In the genomic region with DNA sequence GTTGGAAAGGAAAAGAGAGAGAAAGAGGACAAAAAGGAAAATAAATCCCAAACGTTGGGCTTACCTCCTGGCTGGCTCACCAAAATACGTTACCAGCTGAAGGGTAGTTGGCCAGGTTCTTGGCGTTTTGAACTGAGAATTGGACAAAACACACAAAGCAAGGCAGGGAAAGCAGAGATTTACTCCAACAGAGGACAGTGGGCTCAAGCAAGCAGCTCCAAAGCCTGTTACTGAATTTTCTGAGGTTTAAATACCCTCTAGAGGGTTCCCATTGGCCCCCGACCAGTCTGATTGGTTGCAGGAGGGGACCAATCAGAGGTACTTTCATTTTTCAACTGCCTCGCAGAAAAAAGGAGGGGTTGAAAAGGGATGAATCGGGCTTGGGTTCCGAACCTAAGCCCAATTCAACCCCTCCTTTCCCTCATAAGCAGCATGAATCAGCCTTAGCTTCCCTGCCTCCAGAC, we compare ENCODE assay signal across 8 cellular contexts. TPM values are rescaled to one million over a fixed set of nuclear protein-coding genes. Genes with fewer than 3 reads are reported as not detected.
DNase-seq lines count a peak whose midpoint lies in the region; ATAC-seq and TF ChIP-seq lines count a peak whose summit lies in the region.

No MANE protein-coding gene starts in this region.

- DNase-seq in AG20443 (ENCODE audit: low spot score) (peak; percentile 53), LoVo (ENCODE audit: low spot score) (peak; percentile 61), WTC11 (ENCODE audit: low spot score) (no peak)
- DNase-seq in activated T-helper 2 cell treated with anti-CD3 and anti-CD28 coated beads, Interferon-gamma antibody, Interleukin-2, Interleukin-4, amounts not matched to agents 10 μg/mL and 5 μg/mL and 100 μg/mL, durations not matched to agents 14 hours and 24 hours and 36 hours (ENCODE audit: low spot score), result no peak
- no peak for DNase-seq in stimulated activated naive CD4-positive, alpha-beta T cell (lab: John Stamatoyannopoulos, UW)

- POLR2A ChIA-PET in WTC11 (lab: Charles Lee), result no interaction called here

- H3K27me3 Mint-ChIP-seq in activated T-helper 2 cell treated with anti-CD3 and anti-CD28 coated beads, Interferon-gamma antibody, Interleukin-2, Interleukin-4, amounts not matched to agents 10 μg/mL and 5 μg/mL and 100 μg/mL, durations not matched to agents 14 hours and 24 hours and 36 hours (ENCODE audit: low read depth), result no peaks in the 10 kb centered on the region
- peaks cover 9% of the 10 kb centered on the region for H3K27me3 Mint-ChIP-seq in WTC11 (ENCODE audit: low read depth)

- intact Hi-C loops in activated T-helper 2 cell treated with anti-CD3 and anti-CD28 coated beads, Interferon-gamma antibody, Interleukin-2, Interleukin-4, amounts not matched to agents 10 μg/mL and 5 μg/mL and 100 μg/mL, durations not matched to agents 14 hours and 24 hours and 36 hours (cut with micrococcal nuclease), result no loop called here

- H3K36me3 Mint-ChIP-seq in activated T-helper 2 cell treated with anti-CD3 and anti-CD28 coated beads, Interferon-gamma antibody, Interleukin-2, Interleukin-4, amounts not matched to agents 10 μg/mL and 5 μg/mL and 100 μg/mL, durations not matched to agents 14 hours and 24 hours and 36 hours (ENCODE audit: low read depth), result no peaks in the 10 kb centered on the region
- H3K36me3 Mint-ChIP-seq in WTC11, result no peaks in the 10 kb centered on the region

- no peaks in the 10 kb centered on the region for H3K9me3 ChIP-seq in mononuclear cell (ENCODE audit: low read depth, low read length)

- peak overlapping the region; percentile 2 for H3K4me3 ChIP-seq in mononuclear cell (ENCODE audit: low read length)

- H3K27me3 ChIP-seq in mononuclear cell (ENCODE audit: insufficient read depth, low read length), result no peaks in the 10 kb centered on the region

- CTCF ChIA-PET in WTC11 (lab: Charles Lee), result interaction anchor here (0.7 to 1.0 kb wide), 2 partner anchors 18 to 29 kb away, joined by 4 read pairs; no protein-coding TSS in a partner anchor

- no peaks in the 10 kb centered on the region for H3K9me3 Mint-ChIP-seq in activated T-helper 2 cell treated with anti-CD3 and anti-CD28 coated beads, Interferon-gamma antibody, Interleukin-2, Interleukin-4, amounts not matched to agents 10 μg/mL and 5 μg/mL and 100 μg/mL, durations not matched to agents 14 hours and 24 hours and 36 hours
- H3K9me3 Mint-ChIP-seq in WTC11, result peaks cover 7% of the 10 kb centered on the region; the same call in 1 of the 2 replicates

- H3K4me3 Mint-ChIP-seq in activated T-helper 2 cell treated with anti-CD3 and anti-CD28 coated beads, Interferon-gamma antibody, Interleukin-2, Interleukin-4, amounts not matched to agents 10 μg/mL and 5 μg/mL and 100 μg/mL, durations not matched to agents 14 hours and 24 hours and 36 hours (ENCODE audit: low read depth), result peak overlapping the region; percentile 70
- no peak overlapping the region for H3K4me3 Mint-ChIP-seq in WTC11

- no peak for TF ChIP-seq CTCF in WTC11 (IDR thresholded peaks at IDR 0.05)

- H3K27ac Mint-ChIP-seq in activated T-helper 2 cell treated with anti-CD3 and anti-CD28 coated beads, Interferon-gamma antibody, Interleukin-2, Interleukin-4, amounts not matched to agents 10 μg/mL and 5 μg/mL and 100 μg/mL, durations not matched to agents 14 hours and 24 hours and 36 hours, result peak overlapping the region; percentile 82
- no peak overlapping the region for H3K27ac Mint-ChIP-seq in WTC11

- peaks cover 21% of the 10 kb centered on the region for H3K4me1 Mint-ChIP-seq in activated T-helper 2 cell treated with anti-CD3 and anti-CD28 coated beads, Interferon-gamma antibody, Interleukin-2, Interleukin-4, amounts not matched to agents 10 μg/mL and 5 μg/mL and 100 μg/mL, durations not matched to agents 14 hours and 24 hours and 36 hours (ENCODE audit: low read depth)
- peaks cover 9% of the 10 kb centered on the region for H3K4me1 Mint-ChIP-seq in WTC11

- peaks cover 7% of the 10 kb centered on the region for H3K4me1 ChIP-seq in mononuclear cell (ENCODE audit: insufficient read depth, low read length)

- no peak for ATAC-seq in HG03039 (IDR thresholded peaks at IDR 0.05; ENCODE audit: unreplicated experiment)
- no peak for ATAC-seq in WTC11
- no peak for ATAC-seq in HG02759 (IDR thresholded peaks at IDR 0.05; ENCODE audit: unreplicated experiment)

TF ChIP-seq in WTC11, 78 proteins besides CTCF, POLR2A, EP300 and RAD21:
- no peak for TF ChIP-seq ZNF416 (CRISPR knock-in tag; IDR thresholded peaks at IDR 0.05)
- no peak for TF ChIP-seq ZNF317 (CRISPR knock-in tag; IDR thresholded peaks at IDR 0.05; ENCODE audit: borderline replicate concordance, low read depth)
- TF ChIP-seq, protein P1, sequence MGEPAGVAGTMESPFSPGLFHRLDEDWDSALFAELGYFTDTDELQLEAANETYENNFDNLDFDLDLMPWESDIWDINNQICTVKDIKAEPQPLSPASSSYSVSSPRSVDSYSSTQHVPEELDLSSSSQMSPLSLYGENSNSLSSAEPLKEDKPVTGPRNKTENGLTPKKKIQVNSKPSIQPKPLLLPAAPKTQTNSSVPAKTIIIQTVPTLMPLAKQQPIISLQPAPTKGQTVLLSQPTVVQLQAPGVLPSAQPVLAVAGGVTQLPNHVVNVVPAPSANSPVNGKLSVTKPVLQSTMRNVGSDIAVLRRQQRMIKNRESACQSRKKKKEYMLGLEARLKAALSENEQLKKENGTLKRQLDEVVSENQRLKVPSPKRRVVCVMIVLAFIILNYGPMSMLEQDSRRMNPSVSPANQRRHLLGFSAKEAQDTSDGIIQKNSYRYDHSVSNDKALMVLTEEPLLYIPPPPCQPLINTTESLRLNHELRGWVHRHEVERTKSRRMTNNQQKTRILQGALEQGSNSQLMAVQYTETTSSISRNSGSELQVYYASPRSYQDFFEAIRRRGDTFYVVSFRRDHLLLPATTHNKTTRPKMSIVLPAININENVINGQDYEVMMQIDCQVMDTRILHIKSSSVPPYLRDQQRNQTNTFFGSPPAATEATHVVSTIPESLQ (CRISPR knock-in tag; IDR thresholded peaks at IDR 0.05), result no peak
- no peak for TF ChIP-seq USF2 (CRISPR knock-in tag; IDR thresholded peaks at IDR 0.05)
- no peak for TF ChIP-seq JAZF1 (CRISPR knock-in tag; IDR thresholded peaks at IDR 0.05)
- no peak for TF ChIP-seq OVOL2 (CRISPR knock-in tag; IDR thresholded peaks at IDR 0.05; ENCODE audit: borderline replicate concordance)
- no peak for TF ChIP-seq MXD4 (CRISPR knock-in tag; IDR thresholded peaks at IDR 0.05; ENCODE audit: borderline replicate concordance)
- no peak for TF ChIP-seq ZNF121 (CRISPR knock-in tag; IDR thresholded peaks at IDR 0.05)
- TF ChIP-seq TEAD4 (CRISPR knock-in tag; IDR thresholded peaks at IDR 0.05), result no peak
- TF ChIP-seq, protein P2, sequence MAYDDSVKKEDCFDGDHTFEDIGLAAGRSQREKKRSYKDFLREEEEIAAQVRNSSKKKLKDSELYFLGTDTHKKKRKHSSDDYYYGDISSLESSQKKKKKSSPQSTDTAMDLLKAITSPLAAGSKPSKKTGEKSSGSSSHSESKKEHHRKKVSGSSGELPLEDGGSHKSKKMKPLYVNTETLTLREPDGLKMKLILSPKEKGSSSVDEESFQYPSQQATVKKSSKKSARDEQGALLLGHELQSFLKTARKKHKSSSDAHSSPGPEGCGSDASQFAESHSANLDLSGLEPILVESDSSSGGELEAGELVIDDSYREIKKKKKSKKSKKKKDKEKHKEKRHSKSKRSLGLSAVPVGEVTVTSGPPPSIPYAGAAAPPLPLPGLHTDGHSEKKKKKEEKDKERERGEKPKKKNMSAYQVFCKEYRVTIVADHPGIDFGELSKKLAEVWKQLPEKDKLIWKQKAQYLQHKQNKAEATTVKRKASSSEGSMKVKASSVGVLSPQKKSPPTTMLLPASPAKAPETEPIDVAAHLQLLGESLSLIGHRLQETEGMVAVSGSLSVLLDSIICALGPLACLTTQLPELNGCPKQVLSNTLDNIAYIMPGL (CRISPR knock-in tag; IDR thresholded peaks at IDR 0.05), result no peak
- TF ChIP-seq, protein P3, sequence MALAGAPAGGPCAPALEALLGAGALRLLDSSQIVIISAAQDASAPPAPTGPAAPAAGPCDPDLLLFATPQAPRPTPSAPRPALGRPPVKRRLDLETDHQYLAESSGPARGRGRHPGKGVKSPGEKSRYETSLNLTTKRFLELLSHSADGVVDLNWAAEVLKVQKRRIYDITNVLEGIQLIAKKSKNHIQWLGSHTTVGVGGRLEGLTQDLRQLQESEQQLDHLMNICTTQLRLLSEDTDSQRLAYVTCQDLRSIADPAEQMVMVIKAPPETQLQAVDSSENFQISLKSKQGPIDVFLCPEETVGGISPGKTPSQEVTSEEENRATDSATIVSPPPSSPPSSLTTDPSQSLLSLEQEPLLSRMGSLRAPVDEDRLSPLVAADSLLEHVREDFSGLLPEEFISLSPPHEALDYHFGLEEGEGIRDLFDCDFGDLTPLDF (CRISPR knock-in tag; IDR thresholded peaks at IDR 0.05), result no peak
- TF ChIP-seq, protein P4, sequence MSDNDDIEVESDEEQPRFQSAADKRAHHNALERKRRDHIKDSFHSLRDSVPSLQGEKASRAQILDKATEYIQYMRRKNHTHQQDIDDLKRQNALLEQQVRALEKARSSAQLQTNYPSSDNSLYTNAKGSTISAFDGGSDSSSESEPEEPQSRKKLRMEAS (CRISPR knock-in tag; IDR thresholded peaks at IDR 0.05), result no peak

RNA-seq across cellular contexts. Expression of gene ALOX12, which starts 55.6 kb away (rescaled TPM):
- total RNA-seq in activated T-helper 2 cell treated with anti-CD3 and anti-CD28 coated beads, Interferon-gamma antibody, Interleukin-2, Interleukin-4, amounts not matched to agents 10 μg/mL and 5 μg/mL and 100 μg/mL, durations not matched to agents 14 hours and 24 hours and 36 hours, result not detected in 2 replicates
- total RNA-seq in mononuclear cell (4.4 TPM), WTC11 (2021) (1.6 to 1.9 TPM (median 1.9 TPM) in 3 replicates)

Comparison
In these comparisons a context has a peak if more than half of its experiments do, and no peak if none do; other contexts are left out.
1. DNase-seq: peak in AG20443 (single experiment) and LoVo (single experiment); none in activated T-helper 2 cell treated with anti-CD3 and anti-CD28 coated beads, Interferon-gamma antibody, Interleukin-2, Interleukin-4, amounts not matched to agents 10 μg/mL and 5 μg/mL and 100 μg/mL, durations not matched to agents 14 hours and 24 hours and 36 hours (single experiment), stimulated activated naive CD4-positive, alpha-beta T cell (0 of 6) and WTC11 (single experiment).